ENCODE assay signal across 8 cellular contexts in the genomic region with DNA sequence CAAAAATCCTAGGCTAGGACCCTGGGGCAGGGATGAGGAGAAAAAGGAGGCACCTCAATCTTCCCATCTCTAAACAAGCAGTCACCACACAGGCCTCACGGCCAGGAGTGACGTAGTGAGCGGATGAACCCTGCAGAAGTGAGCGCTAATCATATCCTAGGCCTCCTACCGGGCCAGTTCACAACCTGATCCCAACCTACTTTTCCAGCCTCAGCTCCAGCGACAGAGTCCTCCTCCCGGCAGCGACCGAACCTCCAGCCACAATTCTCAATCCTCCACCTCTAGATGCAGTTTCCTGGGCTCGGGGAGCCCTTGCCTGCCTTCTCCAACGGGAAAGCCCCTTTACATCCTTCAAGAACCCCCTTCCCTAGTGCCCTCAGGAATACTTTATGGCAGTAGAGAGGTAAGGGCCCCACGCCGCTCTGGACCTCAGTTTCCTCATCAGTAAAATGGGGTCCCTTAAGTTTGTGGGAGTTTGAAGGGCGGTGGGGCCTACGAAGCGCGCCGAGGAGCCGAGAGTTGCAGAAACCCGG. TPM values are rescaled to one million over a fixed set of nuclear protein-coding genes. Genes with fewer than 3 reads are reported as not detected.
DNase-seq lines count a peak whose midpoint lies in the region; ATAC-seq and TF ChIP-seq lines count a peak whose summit lies in the region.

No MANE protein-coding gene starts in this region.

- intact Hi-C loops in lower lobe of right lung (cut with DNase I): no loop called here

- H3K27ac ChIP-seq in OCI-LY1 (ENCODE audit: low read depth, low read length, poor library complexity, severe bottlenecking): peak overlapping the region; percentile 60
- H3K27ac ChIP-seq in lower lobe of right lung: peak overlapping the region; percentile 97
- H3K27ac ChIP-seq in suprapubic skin: peak overlapping the region; percentile 93

- WGBS in suprapubic skin: 4% methylated on average over 9 of the region's 20 CpGs

- H3F3A ChIP-seq in OCI-LY1 (ENCODE audit: insufficient read depth, low read length): no peaks in the 10 kb centered on the region

- H3K9me3 ChIP-seq in OCI-LY1 (ENCODE audit: low read length) (no peaks in the 10 kb centered on the region), lower lobe of right lung (no peaks in the 10 kb centered on the region), suprapubic skin (no peaks in the 10 kb centered on the region)

- H3K9me3 Mint-ChIP-seq in central memory CD8-positive, alpha-beta T cell: no peaks in the 10 kb centered on the region

- TF ChIP-seq EP300 in suprapubic skin (IDR thresholded peaks at IDR 0.05): no peak

- H3K9ac ChIP-seq in OCI-LY1 (ENCODE audit: low read length): peak overlapping the region; percentile 92

- H2AFZ ChIP-seq in OCI-LY1 (ENCODE audit: low read length): no peak overlapping the region

- no peak for TF ChIP-seq CTCF in OCI-LY1 (IDR thresholded peaks at IDR 0.05; ENCODE audit: low read length)
- TF ChIP-seq CTCF in lower lobe of right lung (IDR thresholded peaks at IDR 0.05): no peak
- no peak for TF ChIP-seq CTCF in suprapubic skin (IDR thresholded peaks at IDR 0.05)

- H3K4me3 Mint-ChIP-seq in central memory CD8-positive, alpha-beta T cell: peak overlapping the region; percentile 87

- H3K27ac Mint-ChIP-seq in central memory CD8-positive, alpha-beta T cell (ENCODE audit: low read depth): peak overlapping the region; percentile 94

- H3K79me2 ChIP-seq in OCI-LY1 (ENCODE audit: insufficient read depth, low read length): peaks cover 33% of the 10 kb centered on the region

- H3K4me2 ChIP-seq in OCI-LY1 (ENCODE audit: low read length): peak overlapping the region; percentile 83

- no peak for TF ChIP-seq POLR2A in suprapubic skin (IDR thresholded peaks at IDR 0.05)

- peaks cover 20% of the 10 kb centered on the region for H3K36me3 Mint-ChIP-seq in central memory CD8-positive, alpha-beta T cell (ENCODE audit: insufficient read depth)

- H3K27me3 ChIP-seq in OCI-LY1 (ENCODE audit: insufficient read depth, low read length): no peaks in the 10 kb centered on the region
- H3K27me3 ChIP-seq in lower lobe of right lung (ENCODE audit: low read depth): no peaks in the 10 kb centered on the region
- H3K27me3 ChIP-seq in suprapubic skin: no peaks in the 10 kb centered on the region

- H3K9me2 ChIP-seq in OCI-LY1 (ENCODE audit: low read depth, low read length): no peaks in the 10 kb centered on the region

- H3K4me1 Mint-ChIP-seq in central memory CD8-positive, alpha-beta T cell: peaks cover 48% of the 10 kb centered on the region

- H3K4me3 ChIP-seq in OCI-LY1 (ENCODE audit: low read depth, low read length, poor library complexity, severe bottlenecking) (peak overlapping the region; percentile 87), lower lobe of right lung (peak overlapping the region; percentile 99), suprapubic skin (peak overlapping the region; percentile 91)

- no peaks in the 10 kb centered on the region for H4K20me1 ChIP-seq in OCI-LY1 (ENCODE audit: insufficient read depth, low read length)

- H3K36me3 ChIP-seq in OCI-LY1 (ENCODE audit: insufficient read depth, low read length): peaks cover 17% of the 10 kb centered on the region
- peaks cover 16% of the 10 kb centered on the region for H3K36me3 ChIP-seq in lower lobe of right lung
- H3K36me3 ChIP-seq in suprapubic skin: peaks cover 16% of the 10 kb centered on the region

- H3K4me1 ChIP-seq in OCI-LY1 (ENCODE audit: insufficient read depth, low read length, severe bottlenecking): peaks cover 22% of the 10 kb centered on the region
- peaks cover 24% of the 10 kb centered on the region for H3K4me1 ChIP-seq in lower lobe of right lung
- H3K4me1 ChIP-seq in suprapubic skin: peaks cover 36% of the 10 kb centered on the region

- DNase-seq in AG08396 (ENCODE audit: low spot score): peak; percentile 59
- DNase-seq in central memory CD8-positive, alpha-beta T cell (ENCODE audit: low spot score in 2 of 2): no peak
- DNase-seq in lower lobe of right lung: no peak
- DNase-seq in suprapubic skin (ENCODE audit: low spot score in 2 of 2): no peak
- no peak for DNase-seq in central memory CD4-positive, alpha-beta T cell

- no peaks in the 10 kb centered on the region for H3K27me3 Mint-ChIP-seq in central memory CD8-positive, alpha-beta T cell

- ATAC-seq in GM18907 (IDR thresholded peaks at IDR 0.05; ENCODE audit: unreplicated experiment): peak; percentile 4
- ATAC-seq in central memory CD8-positive, alpha-beta T cell (replicated peaks; ENCODE audit: extremely low read depth, poor library complexity, severe bottlenecking): no peak
- ATAC-seq in lower lobe of right lung: no peak
- ATAC-seq in HG02970 (IDR thresholded peaks at IDR 0.05; ENCODE audit: low FRiP score, unreplicated experiment): no peak

RNA-seq across cellular contexts. Expression of a gene that starts 1.4 kb away (rescaled TPM):
- 8.2 TPM for total RNA-seq in lower lobe of right lung
- total RNA-seq in suprapubic skin: 10 to 100 TPM in 3 of 4 donors, 1 to 10 TPM in 1; 9.0 to 15.9 (median 12.6) TPM

RNA-seq across cellular contexts. Expression of a gene that starts 1.6 kb away (rescaled TPM):
- total RNA-seq in lower lobe of right lung: 23.1 TPM
- total RNA-seq in suprapubic skin: 10 to 100 TPM; 19.2 to 31.7 (median 26.8) TPM

RNA-seq across cellular contexts. Expression of a gene that starts 16.1 kb away (rescaled TPM):
- total RNA-seq in lower lobe of right lung (2.4 TPM), suprapubic skin (1 to 10 TPM; 2.0 to 10.0 (median 5.1) TPM)

RNA-seq across cellular contexts. Expression of a gene that starts 22.0 kb away (rescaled TPM):
- total RNA-seq in lower lobe of right lung (65.6 TPM), suprapubic skin (10 to 100 TPM; 53.8 to 79.3 (median 68.0) TPM)

RNA-seq across cellular contexts. Expression of a gene that starts 35.6 kb away (rescaled TPM):
- total RNA-seq in lower lobe of right lung: 37.6 TPM
- total RNA-seq in suprapubic skin: 10 to 100 TPM; 51.0 to 63.2 (median 58.2) TPM
